8 cellular contexts compared by ENCODE assay signal in genomic region chr12:87953257-87953860, GRCh38.
DNase-seq lines count a peak whose midpoint lies in the region; ATAC-seq and TF ChIP-seq lines count a peak whose summit lies in the region.

No MANE protein-coding gene starts in this region.

- no peaks in the 10 kb centered on the region for H3K27me3 Mint-ChIP-seq in activated CD4-positive, alpha-beta T cell treated with anti-CD3 and anti-CD28 coated beads, Interleukin-2, amount 10 ng/mL, durations not matched to agents 24 days and 14 days

- H3K27ac Mint-ChIP-seq in activated CD4-positive, alpha-beta T cell treated with anti-CD3 and anti-CD28 coated beads, Interleukin-2, amount 10 ng/mL, durations not matched to agents 24 days and 14 days: no peak overlapping the region

- H3K4me3 Mint-ChIP-seq in activated CD4-positive, alpha-beta T cell treated with anti-CD3 and anti-CD28 coated beads, Interleukin-2, amount 10 ng/mL, durations not matched to agents 24 days and 14 days: no peak overlapping the region

- no peak for ATAC-seq in esophagus mucosa

- H3K4me3 ChIP-seq in AG09309 (ENCODE audit: control insufficient read depth, low read depth, low read length): no peak overlapping the region
- no peak overlapping the region for H3K4me3 ChIP-seq in choroid plexus epithelial cell (ENCODE audit: low read depth, low read length)

- intact Hi-C loops in activated CD4-positive, alpha-beta T cell treated with anti-CD3 and anti-CD28 coated beads, Interleukin-2, amount 10 ng/mL, durations not matched to agents 24 days and 14 days (cut with micrococcal nuclease): no loop called here

- H3K9me3 Mint-ChIP-seq in activated CD4-positive, alpha-beta T cell treated with anti-CD3 and anti-CD28 coated beads, Interleukin-2, amount 10 ng/mL, durations not matched to agents 24 days and 14 days: no peaks in the 10 kb centered on the region

- H3K4me1 Mint-ChIP-seq in activated CD4-positive, alpha-beta T cell treated with anti-CD3 and anti-CD28 coated beads, Interleukin-2, amount 10 ng/mL, durations not matched to agents 24 days and 14 days: no peaks in the 10 kb centered on the region

- TF ChIP-seq CTCF in AG09309 (IDR thresholded peaks at IDR 0.05; ENCODE audit: control insufficient read depth, insufficient read depth, low read depth, low read length, missing control alignments) (peak; percentile 59), GM20000 (IDR thresholded peaks at IDR 0.05; ENCODE audit: extremely low read depth, missing control alignments) (peak; percentile 12), choroid plexus epithelial cell (conservative IDR thresholded peaks at IDR 0.05; ENCODE audit: low read depth, low read length) (peak; percentile 69)

- no peaks in the 10 kb centered on the region for H3K36me3 Mint-ChIP-seq in activated CD4-positive, alpha-beta T cell treated with anti-CD3 and anti-CD28 coated beads, Interleukin-2, amount 10 ng/mL, durations not matched to agents 24 days and 14 days (ENCODE audit: low read depth)

- DNase-seq in AG09309 (ENCODE audit: low read depth) (peak; percentile 13), GM20000 (ENCODE audit: low spot score) (peak; percentile 16), NCI-H526 treated with DMSO at 0.1 percent for 48 hours (lab: John Stamatoyannopoulos, UW) (peak; percentile 13), choroid plexus epithelial cell (ENCODE audit: low read depth) (peak; percentile 89), non-pigmented ciliary epithelial cell (ENCODE audit: low read depth) (peak; percentile 30), KG1 (lab: John Stamatoyannopoulos, UW) (no peak)
- no peak for DNase-seq in activated CD4-positive, alpha-beta T cell treated with anti-CD3 and anti-CD28 coated beads, Interleukin-2, amount 10 ng/mL, durations not matched to agents 24 days and 14 days

Comparison
In these comparisons a context has a peak if more than half of its experiments do, and no peak if none do; other contexts are left out.
1. DNase-seq: peak in AG09309 (single experiment), GM20000 (single experiment), NCI-H526 treated with DMSO at 0.1 percent for 48 hours (single experiment), choroid plexus epithelial cell (single experiment) and non-pigmented ciliary epithelial cell (single experiment); none in KG1 (single experiment) and activated CD4-positive, alpha-beta T cell treated with anti-CD3 and anti-CD28 coated beads, Interleukin-2, amount 10 ng/mL, durations not matched to agents 24 days and 14 days (single experiment).
2. CTCF ChIP-seq: peak in every context shown above with its lines; median percentile 69 in choroid plexus epithelial cell; 59 in AG09309; 12 in GM20000.